ENCODE assay signal across 19 cellular contexts in genomic region chr17:44940321-44940720, GRCh38. TPM values are rescaled to one million over a fixed set of nuclear protein-coding genes. Genes with fewer than 3 reads are reported as not detected.
DNase-seq lines count a peak whose midpoint lies in the region; ATAC-seq, FAIRE-seq and TF ChIP-seq lines count a peak whose summit lies in the region.
"Had no signal": no experiment of that assay in that cellular context is flagged by ENCODE, and none has a peak within 500 bp of the region (broad histone marks: within the 10 kb centered on the region; RNA-seq: fewer than 3 reads in every experiment).

No MANE protein-coding gene starts in this region.

- no peaks in the 10 kb centered on the region for H3K9me3 ChIP-seq in body of pancreas
- H3K9me3 ChIP-seq in kidney (ENCODE audit: control insufficient read depth in 1 of 2, low read length in 2 of 2) = no peaks in the 10 kb centered on the region
- H3K9me3 ChIP-seq: thoracic aorta had no signal

- TF ChIP-seq CTCF in body of pancreas (IDR thresholded peaks at IDR 0.05) (no peak), kidney (IDR thresholded peaks at IDR 0.05; ENCODE audit: borderline replicate concordance, extremely low read depth, insufficient read depth) (no peak)

- H3K4me3 ChIP-seq in ACC112 (ENCODE audit: low read depth, low read length) = no peak overlapping the region
- H3K4me3 ChIP-seq in body of pancreas = no peak overlapping the region
- H3K4me3 ChIP-seq in kidney (ENCODE audit: low read length in 2 of 2) = no peak overlapping the region
- H3K4me3 ChIP-seq: thoracic aorta had no signal

- H3K4me1 ChIP-seq in ACC112 (ENCODE audit: control insufficient read depth, insufficient read depth, low read length, unreplicated experiment) (peaks cover 17% of the 10 kb centered on the region), body of pancreas (peaks cover 20% of the 10 kb centered on the region), kidney (ENCODE audit: control insufficient read depth in 1 of 2, insufficient read depth in 1 of 2, low read depth in 1 of 2, low read length in 2 of 2) (no peaks in the 10 kb centered on the region)
- H3K4me1 ChIP-seq: parathyroid adenoma had no signal

- H3K4me1 Mint-ChIP-seq in activated T-helper 17 cell treated with anti-CD3 and anti-CD28 coated beads, Interleukin-2, amount 50 U/mL, for 72 hours = no peaks in the 10 kb centered on the region
- H3K4me1 Mint-ChIP-seq: IgD-negative memory B cell had no signal

- no peak overlapping the region for H3K27ac Mint-ChIP-seq in activated T-helper 17 cell treated with anti-CD3 and anti-CD28 coated beads, Interleukin-2, amount 50 U/mL, for 72 hours
- H3K27ac Mint-ChIP-seq: IgD-negative memory B cell, T-cell had no signal

- H3K36me3 ChIP-seq in ACC112 (ENCODE audit: insufficient read depth, low read length) = peaks cover 7% of the 10 kb centered on the region
- H3K36me3 ChIP-seq in body of pancreas (replicated peaks in 1 of 2; ENCODE audit: insufficient read depth in 1 of 2, low read depth in 2 of 2) = no peaks in the 10 kb centered on the region
- no peaks in the 10 kb centered on the region for H3K36me3 ChIP-seq in kidney (ENCODE audit: control insufficient read depth in 1 of 2, insufficient read depth in 2 of 2, low read length in 2 of 2)
- H3K36me3 ChIP-seq: thoracic aorta had no signal

- no peaks in the 10 kb centered on the region for H3K27me3 ChIP-seq in ACC112 (ENCODE audit: insufficient read depth, low read length)
- H3K27me3 ChIP-seq in body of pancreas = no peaks in the 10 kb centered on the region

- no peak for TF ChIP-seq POLR2A in body of pancreas (IDR thresholded peaks at IDR 0.05)

- no peak overlapping the region for H2AFZ ChIP-seq in ACC112 (ENCODE audit: low read length, unreplicated experiment)
- H2AFZ ChIP-seq: parathyroid adenoma had no signal

- no peak overlapping the region for H3K9ac ChIP-seq in kidney (ENCODE audit: low read length in 2 of 2)
- H3K9ac ChIP-seq: parathyroid adenoma had no signal

- FAIRE-seq in kidney (lab: Jason Lieb, UNC) = no peak

- WGBS in body of pancreas, 2 donors = 47 to 51% methylated on average over 4 of the region's 4 CpGs

- H3K79me2 ChIP-seq in ACC112 (ENCODE audit: control insufficient read depth, insufficient read depth, low read length, unreplicated experiment) = peaks cover 75% of the 10 kb centered on the region
- H3K79me2 ChIP-seq: parathyroid adenoma had no signal

- intact Hi-C loops in body of pancreas (cut with DNase I) = no loop called here
- intact Hi-C loops in kidney (cut with DNase I) = no loop called here

- H3K36me3 Mint-ChIP-seq in activated T-helper 17 cell treated with anti-CD3 and anti-CD28 coated beads, Interleukin-2, amount 50 U/mL, for 72 hours (ENCODE audit: low read depth) = no peaks in the 10 kb centered on the region
- H3K36me3 Mint-ChIP-seq: IgD-negative memory B cell, T-cell had no signal

- H3K4me3 Mint-ChIP-seq in activated T-helper 17 cell treated with anti-CD3 and anti-CD28 coated beads, Interleukin-2, amount 50 U/mL, for 72 hours = no peak overlapping the region
- H3K4me3 Mint-ChIP-seq: IgD-negative memory B cell, T-cell had no signal

- ATAC-seq in body of pancreas (peak; percentile 90), HG02981 (IDR thresholded peaks at IDR 0.05; ENCODE audit: unreplicated experiment) (no peak)
- no peak for ATAC-seq in activated T-helper 17 cell treated with anti-CD3 and anti-CD28 coated beads, Interleukin-2, amount 50 U/mL, for 72 hours (replicated peaks)
- ATAC-seq: T-cell had no signal

- H3K27me3 Mint-ChIP-seq in activated T-helper 17 cell treated with anti-CD3 and anti-CD28 coated beads, Interleukin-2, amount 50 U/mL, for 72 hours = no peaks in the 10 kb centered on the region
- H3K27me3 Mint-ChIP-seq: IgD-negative memory B cell, T-cell had no signal

- H3K27ac ChIP-seq in ACC112 (ENCODE audit: low read depth, low read length) (peak overlapping the region; percentile 32), body of pancreas (peak overlapping the region in 3 of 4 donors; percentile 43 to 72 (median 49)), kidney (ENCODE audit: low read depth in 2 of 2, low read length in 2 of 2) (no peak overlapping the region)
- H3K27ac ChIP-seq: parathyroid adenoma, thoracic aorta had no signal

- DNase-seq in HS-5 (ENCODE audit: low read depth) (peak; percentile 53), body of pancreas (peak in 2 of 4 donors; percentile 51 to 54), kidney tubule cell (ENCODE audit: low spot score) (peak; percentile 78), dedifferentiated amniotic fluid mesenchymal stem cell (ENCODE audit: extremely low spot score) (no peak), kidney (no peak)
- DNase-seq: activated CD4-positive, alpha-beta T cell treated with anti-CD3 and anti-CD28 coated beads for 1 hour; activated T-cell treated with anti-CD3 and anti-CD28 coated beads, Interleukin-2, amount 50 U/mL, for 1 hour; AML-193; dermis blood vessel endothelial cell; DMS 273 treated with DMSO at 0.1 percent for 48 hours; midbrain; NCI-H1417; T-cell had no signal

- H3K9me3 Mint-ChIP-seq in activated T-helper 17 cell treated with anti-CD3 and anti-CD28 coated beads, Interleukin-2, amount 50 U/mL, for 72 hours = no peaks in the 10 kb centered on the region
- H3K9me3 Mint-ChIP-seq: T-cell had no signal

RNA-seq across cellular contexts. Expression of gene KIF18B, which starts 7.3 kb away (rescaled TPM):
- under 1 TPM in 1 of 2 donors, not detected in 1; 0.26 TPM for total RNA-seq in body of pancreas
- 0.44 TPM for total RNA-seq in kidney
- not detected for polyA plus RNA-seq in kidney (ENCODE audit: insufficient read depth, low read depth, low replicate concordance)
- 10 to 100 TPM; 37.7 to 51.5 TPM for total RNA-seq in activated T-helper 17 cell treated with anti-CD3 and anti-CD28 coated beads, Interleukin-2, amount 50 U/mL, for 72 hours
- polyA plus RNA-seq: IgD-negative memory B cell had no signal

RNA-seq across cellular contexts. Expression of gene GFAP, which starts 25.0 kb away (rescaled TPM):
- total RNA-seq in body of pancreas (1 to 10 TPM; 2.0 to 7.0 TPM), kidney (1.4 TPM)
- polyA plus RNA-seq in kidney (ENCODE audit: insufficient read depth, low read depth, low replicate concordance) = 2.3 TPM
- not detected for total RNA-seq in activated T-helper 17 cell treated with anti-CD3 and anti-CD28 coated beads, Interleukin-2, amount 50 U/mL, for 72 hours
- total RNA-seq: T-cell had no signal

RNA-seq across cellular contexts. Expression of gene C1QL1, which starts 27.8 kb away (rescaled TPM):
- total RNA-seq in body of pancreas (1 to 10 TPM; 2.3 to 2.9 TPM), kidney (0.76 TPM)
- 25.4 TPM for polyA plus RNA-seq in kidney (ENCODE audit: insufficient read depth, low read depth, low replicate concordance)
- under 1 TPM; 0.32 to 0.34 TPM for total RNA-seq in activated T-helper 17 cell treated with anti-CD3 and anti-CD28 coated beads, Interleukin-2, amount 50 U/mL, for 72 hours
- total RNA-seq: dermis blood vessel endothelial cell, T-cell had no signal
- polyA plus RNA-seq: IgD-negative memory B cell had no signal

RNA-seq across cellular contexts. Expression of gene EFTUD2, which starts 41.1 kb away (rescaled TPM):
- total RNA-seq in body of pancreas (10 to 100 TPM; 31.6 to 49.8 TPM), kidney (98.4 TPM)
- 37.9 TPM for polyA plus RNA-seq in kidney (ENCODE audit: insufficient read depth, low read depth, low replicate concordance)
- total RNA-seq in activated T-helper 17 cell treated with anti-CD3 and anti-CD28 coated beads, Interleukin-2, amount 50 U/mL, for 72 hours = 100 to 1,000 TPM; 105 to 215 TPM

Comparison
In these comparisons a context has a peak if more than half of its experiments do, and no peak if none do; other contexts are left out.
1. H3K27ac ChIP-seq: peak in ACC112 (single experiment) and body of pancreas (3 of 4); none in kidney (0 of 2).
2. DNase-seq: peak in HS-5 (single experiment) and kidney tubule cell (single experiment); none in dedifferentiated amniotic fluid mesenchymal stem cell (single experiment) and kidney (single experiment).
3. RNA of gene KIF18B, which starts 7.3 kb away (total RNA-seq): 37.7 to 51.5 TPM in activated T-helper 17 cell treated with anti-CD3 and anti-CD28 coated beads, Interleukin-2, amount 50 U/mL, for 72 hours; 0.44 TPM in kidney (single experiment) and 0.26 TPM in body of pancreas; every median in the first group is over 10 times any median in the second.